Comparison of ENCODE assay signal across 18 cellular contexts in the genomic region with DNA sequence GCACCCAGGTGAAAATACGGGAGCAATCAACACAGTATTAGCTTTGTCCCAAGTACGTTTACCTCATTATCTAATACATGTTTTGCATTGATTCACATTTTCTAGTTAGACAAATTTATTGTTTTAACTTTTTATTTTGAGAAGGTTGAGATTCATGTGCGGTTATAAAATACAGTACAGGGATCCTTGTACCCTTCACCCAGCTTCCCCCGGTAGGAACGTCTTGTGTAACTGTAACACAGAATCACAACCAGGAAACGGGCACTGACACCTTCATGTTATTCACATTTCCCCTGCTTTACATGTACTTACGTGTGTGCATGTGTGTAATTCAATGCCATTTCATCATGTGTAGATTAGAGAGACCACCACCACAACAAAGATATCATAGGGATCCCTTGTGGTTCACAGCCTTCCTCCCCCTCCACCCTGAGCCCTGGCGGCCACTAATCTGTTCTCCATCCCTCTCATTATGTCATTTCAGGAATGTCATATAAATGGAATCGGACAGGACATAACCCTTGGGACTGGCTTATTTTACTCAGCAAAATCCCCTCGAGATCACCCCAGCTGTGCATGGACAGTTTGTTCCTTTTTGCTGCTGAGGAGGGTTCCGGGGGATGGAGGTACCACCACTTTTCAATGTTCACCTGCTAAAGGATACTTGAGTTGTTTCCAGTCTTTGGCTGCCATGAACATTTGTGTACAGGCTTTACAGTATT. TPM values are rescaled to one million over a fixed set of nuclear protein-coding genes. Genes with fewer than 3 reads are reported as not detected.
A peak's percentile ranks its signal among the peaks of the same experiment; 100 is the strongest.
DNase-seq lines count a peak whose midpoint lies in the region; ATAC-seq and TF ChIP-seq lines count a peak whose summit lies in the region.
"Had no signal": no experiment of that assay in that cellular context is flagged by ENCODE, and none has a peak within 500 bp of the region (broad histone marks: within the 10 kb centered on the region; RNA-seq: fewer than 3 reads in every experiment).

No MANE protein-coding gene starts in this region.

- no peak overlapping the region for H3K4me3 Mint-ChIP-seq in activated naive CD4-positive, alpha-beta T cell treated with anti-CD3 and anti-CD28 coated beads, Interleukin-2, amount 50 U/mL, for 24 hours
- no peak overlapping the region for H3K4me3 Mint-ChIP-seq in activated naive CD4-positive, alpha-beta T cell treated with anti-CD3 and anti-CD28 coated beads, Interleukin-2, amount 10 ng/mL, durations not matched to agents 7 days and 5 days
- H3K4me3 Mint-ChIP-seq in effector memory CD8-positive, alpha-beta T cell = no peak overlapping the region
- H3K4me3 Mint-ChIP-seq: CD8-positive, alpha-beta T cell; GM23338 had no signal

- no peaks in the 10 kb centered on the region for H3K36me3 Mint-ChIP-seq in activated naive CD4-positive, alpha-beta T cell treated with anti-CD3 and anti-CD28 coated beads, Interleukin-2, amount 50 U/mL, for 24 hours
- H3K36me3 Mint-ChIP-seq in activated naive CD4-positive, alpha-beta T cell treated with anti-CD3 and anti-CD28 coated beads, Interleukin-2, amount 10 ng/mL, durations not matched to agents 7 days and 5 days = no peaks in the 10 kb centered on the region
- no peaks in the 10 kb centered on the region for H3K36me3 Mint-ChIP-seq in effector memory CD8-positive, alpha-beta T cell (ENCODE audit: insufficient read depth)
- H3K36me3 Mint-ChIP-seq: CD8-positive, alpha-beta T cell had no signal

- no peaks in the 10 kb centered on the region for H3K9me3 Mint-ChIP-seq in activated naive CD4-positive, alpha-beta T cell treated with anti-CD3 and anti-CD28 coated beads, Interleukin-2, amount 50 U/mL, for 24 hours
- H3K9me3 Mint-ChIP-seq in activated naive CD4-positive, alpha-beta T cell treated with anti-CD3 and anti-CD28 coated beads, Interleukin-2, amount 10 ng/mL, durations not matched to agents 7 days and 5 days = no peaks in the 10 kb centered on the region
- no peaks in the 10 kb centered on the region for H3K9me3 Mint-ChIP-seq in effector memory CD8-positive, alpha-beta T cell
- H3K9me3 Mint-ChIP-seq: GM23338 had no signal

- no peaks in the 10 kb centered on the region for H3K27me3 ChIP-seq in BLaER1
- 0 out of 2 replicates have a peak, but pooled peaks cover 3% of the 10 kb centered on the region for H3K27me3 ChIP-seq in PC-3 (ENCODE audit: low read length)
- H3K27me3 ChIP-seq in left ventricle myocardium inferior (ENCODE audit: low read depth) = no peaks in the 10 kb centered on the region
- H3K27me3 ChIP-seq in upper lobe of left lung = no peaks in the 10 kb centered on the region

- H3F3A ChIP-seq in PC-3 (ENCODE audit: low read length, unreplicated experiment) = peaks cover 6% of the 10 kb centered on the region

- CTCF ChIA-PET in activated naive CD4-positive, alpha-beta T cell treated with anti-CD3 and anti-CD28 coated beads, Interleukin-2, amount 10 ng/mL, durations not matched to agents 7 days and 5 days (lab: Charles Lee) = no interaction called here
- CTCF ChIA-PET in PC-3 (lab: Charles Lee) = no interaction called here

- no peak for DNase-seq in activated naive CD4-positive, alpha-beta T cell treated with anti-CD3 and anti-CD28 coated beads, Interleukin-2, amount 10 ng/mL, durations not matched to agents 7 days and 5 days
- DNase-seq in PC-3 (peak; percentile 31), left ventricle myocardium inferior (no peak), AG08395 (ENCODE audit: low spot score) (no peak), upper lobe of left lung (no peak)
- no peak for DNase-seq in effector memory CD8-positive, alpha-beta T cell
- DNase-seq: 8988T; CD8-positive, alpha-beta T cell; COR-L47; DMS153; DMS79 treated with DMSO at 0.1 percent for 48 hours; EL; H7 had no signal

- POLR2A ChIA-PET in PC-3 (lab: Charles Lee; ENCODE audit: unreplicated experiment) = no interaction called here

- H3K79me2 ChIP-seq in PC-3 (ENCODE audit: low read length) = no peaks in the 10 kb centered on the region

- BruUV-seq in PC-3 (replicated peaks; lab: Mats Ljungman, UMichigan) = no TSS peak

- peak; percentile 45 for ATAC-seq in PC-3
- no peak for ATAC-seq in effector memory CD8-positive, alpha-beta T cell (replicated peaks)
- ATAC-seq in upper lobe of left lung (ENCODE audit: low FRiP score in 2 of 2) = no peak
- ATAC-seq: CD8-positive, alpha-beta T cell; GM23338 had no signal

- H3K4me3 ChIP-seq in BLaER1 = no peak overlapping the region
- H3K4me3 ChIP-seq in PC-3 (ENCODE audit: low read length) = no peak overlapping the region
- no peak overlapping the region for H3K4me3 ChIP-seq in left ventricle myocardium inferior
- no peak overlapping the region for H3K4me3 ChIP-seq in upper lobe of left lung
- H3K4me3 ChIP-seq: GM23338 had no signal

- TF ChIP-seq POLR2A in upper lobe of left lung (IDR thresholded peaks at IDR 0.05) = no peak

- no peak for TF ChIP-seq EP300 in upper lobe of left lung (IDR thresholded peaks at IDR 0.05)

- H4K20me1 ChIP-seq in BLaER1 (no peaks in the 10 kb centered on the region), PC-3 (ENCODE audit: low read length) (no peaks in the 10 kb centered on the region)

- peak overlapping the region; percentile 92 for H3K4me2 ChIP-seq in BLaER1
- H3K4me2 ChIP-seq in PC-3 (ENCODE audit: low read length) = peak overlapping the region; percentile 8
- H3K4me2 ChIP-seq: GM23338 had no signal

- 86 to 90% methylated on average over 11 of the region's 11 CpGs for WGBS in upper lobe of left lung, 2 donors

- H3K27ac Mint-ChIP-seq in activated naive CD4-positive, alpha-beta T cell treated with anti-CD3 and anti-CD28 coated beads, Interleukin-2, amount 50 U/mL, for 24 hours = peak overlapping the region; percentile 6
- H3K27ac Mint-ChIP-seq in activated naive CD4-positive, alpha-beta T cell treated with anti-CD3 and anti-CD28 coated beads, Interleukin-2, amount 10 ng/mL, durations not matched to agents 7 days and 5 days = no peak overlapping the region
- H3K27ac Mint-ChIP-seq in effector memory CD8-positive, alpha-beta T cell = no peak overlapping the region
- H3K27ac Mint-ChIP-seq: CD8-positive, alpha-beta T cell; GM23338 had no signal

- H3K27ac ChIP-seq in BLaER1 = no peak overlapping the region
- peak overlapping the region; percentile 35 for H3K27ac ChIP-seq in PC-3 (ENCODE audit: low read length)
- peak overlapping the region; percentile 27 for H3K27ac ChIP-seq in left ventricle myocardium inferior (replicated peaks)
- H3K27ac ChIP-seq in upper lobe of left lung = no peak overlapping the region
- H3K27ac ChIP-seq: C4-2B had no signal

- H3K27me3 Mint-ChIP-seq in activated naive CD4-positive, alpha-beta T cell treated with anti-CD3 and anti-CD28 coated beads, Interleukin-2, amount 50 U/mL, for 24 hours = peaks cover 6% of the 10 kb centered on the region
- peaks cover 5% of the 10 kb centered on the region for H3K27me3 Mint-ChIP-seq in activated naive CD4-positive, alpha-beta T cell treated with anti-CD3 and anti-CD28 coated beads, Interleukin-2, amount 10 ng/mL, durations not matched to agents 7 days and 5 days
- no peaks in the 10 kb centered on the region for H3K27me3 Mint-ChIP-seq in effector memory CD8-positive, alpha-beta T cell

- H3K9me2 ChIP-seq in PC-3 (replicated peaks; ENCODE audit: low read length) = no peaks in the 10 kb centered on the region

- TF ChIP-seq CTCF in PC-3 (conservative IDR thresholded peaks at IDR 0.05; ENCODE audit: low read depth, low read length) (no peak), left ventricle myocardium inferior (IDR thresholded peaks at IDR 0.05; ENCODE audit: borderline replicate concordance) (no peak), upper lobe of left lung (IDR thresholded peaks at IDR 0.05) (no peak)

- intact Hi-C loops in PC-3 (cut with micrococcal nuclease) (no loop called here), left ventricle myocardium inferior (cut with micrococcal nuclease) (no loop called here)

- no peaks in the 10 kb centered on the region for H3K4me1 Mint-ChIP-seq in activated naive CD4-positive, alpha-beta T cell treated with anti-CD3 and anti-CD28 coated beads, Interleukin-2, amount 50 U/mL, for 24 hours
- peaks cover 3% of the 10 kb centered on the region for H3K4me1 Mint-ChIP-seq in activated naive CD4-positive, alpha-beta T cell treated with anti-CD3 and anti-CD28 coated beads, Interleukin-2, amount 10 ng/mL, durations not matched to agents 7 days and 5 days
- H3K4me1 Mint-ChIP-seq in effector memory CD8-positive, alpha-beta T cell (ENCODE audit: low read depth in 2 of 2) = peaks cover 0 to 5% of the 10 kb centered on the region in 2 donors
- H3K4me1 Mint-ChIP-seq: GM23338 had no signal

- no peak overlapping the region for H3K9ac ChIP-seq in BLaER1
- no peak overlapping the region for H3K9ac ChIP-seq in PC-3 (ENCODE audit: low read length)

- H3K4me1 ChIP-seq in BLaER1 = peaks cover 47% of the 10 kb centered on the region
- H3K4me1 ChIP-seq in PC-3 (ENCODE audit: insufficient read depth, low read length) = peaks cover 17% of the 10 kb centered on the region
- H3K4me1 ChIP-seq in left ventricle myocardium inferior = peaks cover 20% of the 10 kb centered on the region
- H3K4me1 ChIP-seq in upper lobe of left lung = peaks cover 0 to 7% (median 0%) of the 10 kb centered on the region in 4 donors

- H3K36me3 ChIP-seq in BLaER1 (no peaks in the 10 kb centered on the region), PC-3 (ENCODE audit: low read depth, low read length) (no peaks in the 10 kb centered on the region), left ventricle myocardium inferior (no peaks in the 10 kb centered on the region), upper lobe of left lung (no peaks in the 10 kb centered on the region)

- H3K9me3 ChIP-seq in BLaER1 (no peaks in the 10 kb centered on the region), PC-3 (ENCODE audit: low read length) (no peaks in the 10 kb centered on the region), left ventricle myocardium inferior (replicated peaks) (peaks cover 4% of the 10 kb centered on the region), upper lobe of left lung (no peaks in the 10 kb centered on the region)

- no peak overlapping the region for H2AFZ ChIP-seq in PC-3 (ENCODE audit: low read length)
- H2AFZ ChIP-seq: GM23338 had no signal

RNA-seq across cellular contexts. Expression of gene C10orf71, which starts 46.5 kb away (rescaled TPM):
- total RNA-seq in PC-3 (2014; rRNA removed) (not detected in 2 replicates), left ventricle myocardium inferior (136 TPM), upper lobe of left lung (not detected)
- total RNA-seq: CD8-positive, alpha-beta T cell; GM23338; H7; HT-29 had no signal

Comparison
In these comparisons a context has a peak if more than half of its experiments do, and no peak if none do; other contexts are left out.
1. H3K27ac ChIP-seq: peak in PC-3 (single experiment) and left ventricle myocardium inferior (single experiment); none in BLaER1 (single experiment) and upper lobe of left lung (0 of 4).
2. RNA of gene C10orf71, which starts 46.5 kb away (total RNA-seq): 136 TPM in left ventricle myocardium inferior (single experiment); not detected in PC-3 and not detected in upper lobe of left lung; every median in the first group is over 100 times any median in the second.